ENCODE assay signal across 9 cellular contexts in the genomic region with DNA sequence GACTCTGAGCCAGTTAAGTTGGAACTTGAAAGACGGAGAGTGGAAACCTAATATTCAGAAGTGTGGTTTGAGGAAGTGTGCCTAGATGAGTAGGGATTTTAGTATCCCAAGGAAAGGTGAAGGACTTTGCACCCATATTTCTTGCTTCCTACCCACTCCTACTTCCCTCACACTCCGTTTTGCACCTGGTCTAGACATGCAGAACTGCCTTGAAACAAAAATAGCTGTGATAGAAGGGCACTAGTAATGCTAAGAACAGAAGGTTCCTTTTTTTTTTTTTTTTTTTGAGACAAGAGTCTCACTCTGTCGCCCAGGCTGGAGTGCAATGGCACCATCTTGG. TPM values are rescaled to one million over a fixed set of nuclear protein-coding genes. Genes with fewer than 3 reads are reported as not detected.
DNase-seq lines count a peak whose midpoint lies in the region; ATAC-seq, FAIRE-seq and TF ChIP-seq lines count a peak whose summit lies in the region.
"Had no signal": no experiment of that assay in that cellular context is flagged by ENCODE, and none has a peak within 500 bp of the region (broad histone marks: within the 10 kb centered on the region; RNA-seq: fewer than 3 reads in every experiment).

No MANE protein-coding gene starts in this region.

- H3K4me1 ChIP-seq in Peyer's patch (peaks cover 0 to 19% (median 0%) of the 10 kb centered on the region in 4 donors), gastrocnemius medialis (peaks cover 15 to 16% of the 10 kb centered on the region in 2 donors)

- no peak for TF ChIP-seq CTCF in Peyer's patch (IDR thresholded peaks at IDR 0.05)
- no peak for TF ChIP-seq CTCF in fibroblast of mammary gland (conservative IDR thresholded peaks at IDR 0.05; ENCODE audit: control insufficient read depth, insufficient read depth, low read depth, low read length)
- no peak for TF ChIP-seq CTCF in gastrocnemius medialis (IDR thresholded peaks at IDR 0.05 in 4 of 5, conservative IDR thresholded peaks at IDR 0.05 in 1 of 5)

- H3K27ac ChIP-seq in Peyer's patch (peak overlapping the region; percentile 75 to 91 (median 82)), gastrocnemius medialis (peak overlapping the region in 1 of 4 donors; percentile 81)

- no peak for FAIRE-seq in GM12891 (lab: Jason Lieb, UNC)

- no peaks in the 10 kb centered on the region for H3K27me3 ChIP-seq in Peyer's patch
- peaks cover 0 to 5% (median 4%) of the 10 kb centered on the region in 3 donors for H3K27me3 ChIP-seq in gastrocnemius medialis

- TF ChIP-seq POLR2A in GM12891 (IDR thresholded peaks at IDR 0.05; ENCODE audit: low read depth, low read length) (no peak), Peyer's patch (IDR thresholded peaks at IDR 0.05) (no peak), gastrocnemius medialis (IDR thresholded peaks at IDR 0.05) (no peak)

- H3K4me3 ChIP-seq in Peyer's patch = peak overlapping the region in 2 of 4 donors; percentile 64 to 100
- H3K4me3 ChIP-seq in fibroblast of mammary gland (ENCODE audit: control insufficient read depth, low read depth, low read length) = peak overlapping the region; percentile 98
- peak overlapping the region; percentile 86 to 100 (median 88) for H3K4me3 ChIP-seq in gastrocnemius medialis

- in situ Hi-C loops in gastrocnemius medialis (cut with MboI; ENCODE audit: low sequenced_read_pairs in 4 of 4) = no loop called here

- no peaks in the 10 kb centered on the region for H3K9me3 ChIP-seq in Peyer's patch
- no peaks in the 10 kb centered on the region for H3K9me3 ChIP-seq in gastrocnemius medialis

- DNase-seq in GM12891 (ENCODE audit: insufficient read length, low spot score) (no peak), Peyer's patch (no peak), fibroblast of mammary gland (ENCODE audit: low read depth) (no peak), gastrocnemius medialis (no peak), T-helper 9 cell (no peak), NCI-H1694 treated with DMSO at 0.1 percent for 48 hours (lab: John Stamatoyannopoulos, UW) (no peak), SHP77 treated with DMSO at 0.1 percent for 48 hours (lab: John Stamatoyannopoulos, UW) (no peak), NCI-H1048 (lab: John Stamatoyannopoulos, UW) (no peak)

- H3K36me3 ChIP-seq in Peyer's patch (no peaks in the 10 kb centered on the region), gastrocnemius medialis (no peaks in the 10 kb centered on the region)

- intact Hi-C loops in gastrocnemius medialis (cut with DNase I; ENCODE audit: low total_unique reads) = no loop called here

- ATAC-seq in gastrocnemius medialis = no peak

TF ChIP-seq in GM12891, 5 proteins besides CTCF, POLR2A, EP300 and RAD21:
- TF ChIP-seq PAX5 (IDR thresholded peaks at IDR 0.05; ENCODE audit: insufficient read depth, low read length, severe bottlenecking) (no peak), SPI1 (IDR thresholded peaks at IDR 0.05; ENCODE audit: low read depth, low read length) (peak; percentile 30; the same call in 1 of the 2 replicates)

RNA-seq across cellular contexts. Expression of a gene that starts 0.7 kb away (rescaled TPM):
- 121 TPM for polyA plus RNA-seq in GM12891 (2012; ENCODE audit: low read depth, missing spikeins)
- 100 to 1,000 TPM in 1 of 4 donors, 10 to 100 TPM in 3; 49.3 to 217 (median 63.5) TPM for total RNA-seq in Peyer's patch
- total RNA-seq in gastrocnemius medialis = 10 to 100 TPM in 3 of 4 donors, 1 to 10 TPM in 1; 4.9 to 17.2 (median 13.5) TPM

RNA-seq across cellular contexts. Expression of a gene that starts 13.5 kb away (rescaled TPM):
- 0.30 TPM for polyA plus RNA-seq in GM12891 (2012; ENCODE audit: low read depth, missing spikeins)
- 1 to 10 TPM in 2 of 4 donors, under 1 TPM in 1, not detected in 1; 0.67 to 1.8 (median 1.7) TPM for total RNA-seq in Peyer's patch
- total RNA-seq in gastrocnemius medialis = not detected

RNA-seq across cellular contexts. Expression of a gene that starts 20.1 kb away (rescaled TPM):
- polyA plus RNA-seq in GM12891 (2012; ENCODE audit: low read depth, missing spikeins) = not detected
- total RNA-seq in Peyer's patch (not detected), gastrocnemius medialis (not detected)
- total RNA-seq: H7 had no signal

RNA-seq across cellular contexts. Expression of a gene that starts 32.7 kb away (rescaled TPM):
- 43.4 TPM for polyA plus RNA-seq in GM12891 (2012; ENCODE audit: low read depth, missing spikeins)
- total RNA-seq in Peyer's patch = 10 to 100 TPM in 2 of 4 donors, 1 to 10 TPM in 2; 7.5 to 26.9 (median 12.6) TPM
- 1 to 10 TPM in 3 of 4 donors, not detected in 1; 2.1 to 3.9 (median 3.0) TPM for total RNA-seq in gastrocnemius medialis

RNA-seq across cellular contexts. Expression of a gene that starts 41.2 kb away (rescaled TPM):
- polyA plus RNA-seq in GM12891 (2012; ENCODE audit: low read depth, missing spikeins) = 2.0 TPM
- under 1 TPM in 2 of 4 donors, not detected in 2; 0.27 to 0.28 TPM for total RNA-seq in Peyer's patch
- total RNA-seq in gastrocnemius medialis = 100 to 1,000 TPM in 3 of 4 donors, 10 to 100 TPM in 1; 26.8 to 415 (median 232) TPM
